Comparison of ENCODE assay signal across 8 cellular contexts in genomic region chr11:43920598-43921419, GRCh38. TPM values are rescaled to one million over a fixed set of nuclear protein-coding genes. Genes with fewer than 3 reads are reported as not detected.
DNase-seq lines count a peak whose midpoint lies in the region; ATAC-seq and TF ChIP-seq lines count a peak whose summit lies in the region.

No MANE protein-coding gene starts in this region.

- no peak for TF ChIP-seq CTCF in esophagus muscularis mucosa (IDR thresholded peaks at IDR 0.05)

- peak; percentile 56 for ATAC-seq in HG02798 (IDR thresholded peaks at IDR 0.05; ENCODE audit: poor library complexity, unreplicated experiment)
- no peak for ATAC-seq in GM19035 (IDR thresholded peaks at IDR 0.05; ENCODE audit: unreplicated experiment)

- TF ChIP-seq EP300 in esophagus muscularis mucosa (IDR thresholded peaks at IDR 0.05): peak; percentile 84

- DNase-seq in DMS 273 (lab: John Stamatoyannopoulos, UW; ENCODE audit: unreplicated experiment): peak; percentile 91
- peak; percentile 98 for DNase-seq in RKO (ENCODE audit: low spot score)
- DNase-seq in esophagus muscularis mucosa (ENCODE audit: extremely low spot score): peak; percentile 96
- DNase-seq in pulmonary artery endothelial cell (ENCODE audit: low read depth, low spot score): peak; percentile 95
- DNase-seq in GDM1 (lab: John Stamatoyannopoulos, UW): no peak
- no peak for DNase-seq in NCI-H1048 (lab: John Stamatoyannopoulos, UW)

- no peak overlapping the region for H3K4me3 ChIP-seq in esophagus muscularis mucosa

- H3K4me1 ChIP-seq in esophagus muscularis mucosa: peaks cover 68 to 87% (median 83%) of the 10 kb centered on the region in 4 donors

- 36% methylated on average over 10 of the region's 10 CpGs for WGBS in esophagus muscularis mucosa

- peaks cover 6 to 49% (median 25%) of the 10 kb centered on the region in 4 donors for H3K36me3 ChIP-seq in esophagus muscularis mucosa

- no peak for TF ChIP-seq POLR2A in esophagus muscularis mucosa (IDR thresholded peaks at IDR 0.05; ENCODE audit: low read depth)

- no peaks in the 10 kb centered on the region for H3K27me3 ChIP-seq in esophagus muscularis mucosa

- H3K9me3 ChIP-seq in esophagus muscularis mucosa: no peaks in the 10 kb centered on the region

- peak overlapping the region; percentile 81 to 90 (median 87) for H3K27ac ChIP-seq in esophagus muscularis mucosa (replicated peaks in 1 of 4)

- intact Hi-C loops in esophagus muscularis mucosa (cut with DNase I): no loop called here

RNA-seq across cellular contexts. Expression of gene C11orf96, which starts 21.6 kb away (rescaled TPM):
- 100 to 1,000 TPM in 1 of 4 donors, 10 to 100 TPM in 3; 23.3 to 645 (median 96.5) TPM for total RNA-seq in esophagus muscularis mucosa
- 1.7 and 1.8 TPM in 2 replicates for total RNA-seq in pulmonary artery endothelial cell

RNA-seq across cellular contexts. Expression of gene ALKBH3, which starts 40.2 kb away (rescaled TPM):
- total RNA-seq in esophagus muscularis mucosa (10 to 100 TPM; 17.4 to 38.2 (median 24.6) TPM), pulmonary artery endothelial cell (28.2 and 42.8 TPM in 2 replicates)

Comparison
In these comparisons a context has a peak if more than half of its experiments do, and no peak if none do; other contexts are left out.
1. DNase-seq: peak in DMS 273 (single experiment), RKO (single experiment), esophagus muscularis mucosa (single experiment) and pulmonary artery endothelial cell (single experiment); none in GDM1 (single experiment) and NCI-H1048 (single experiment).